Comparison of ENCODE assay signal across 2 cellular contexts in genomic region chr9:38424918-38425317, GRCh38.
TF ChIP-seq lines count a peak whose summit lies in the region.

No MANE protein-coding gene starts in this region.

TF ChIP-seq in SK-N-SH, 30 proteins besides CTCF, POLR2A, EP300 and RAD21 (continued from another document):
- no peak for TF ChIP-seq RCOR1 (IDR thresholded peaks at IDR 0.05; ENCODE audit: low read length)
- TF ChIP-seq CHD2 (IDR thresholded peaks at IDR 0.05; ENCODE audit: low read length, partially characterized antibody), result no peak
- no peak for TF ChIP-seq NRF1 (IDR thresholded peaks at IDR 0.05; ENCODE audit: low read depth, low read length)
- no peak for TF ChIP-seq TCF12 (IDR thresholded peaks at IDR 0.05)
- no peak for TF ChIP-seq FOXM1 (IDR thresholded peaks at IDR 0.05; ENCODE audit: low read depth)
- TF ChIP-seq MXI1 (IDR thresholded peaks at IDR 0.05; ENCODE audit: low read depth, low read length), result no peak
- TF ChIP-seq RFX5 (IDR thresholded peaks at IDR 0.05; ENCODE audit: low read length), result no peak
- no peak for TF ChIP-seq MEF2A (IDR thresholded peaks at IDR 0.05; ENCODE audit: borderline replicate concordance, low read depth)
- TF ChIP-seq, protein P1, sequence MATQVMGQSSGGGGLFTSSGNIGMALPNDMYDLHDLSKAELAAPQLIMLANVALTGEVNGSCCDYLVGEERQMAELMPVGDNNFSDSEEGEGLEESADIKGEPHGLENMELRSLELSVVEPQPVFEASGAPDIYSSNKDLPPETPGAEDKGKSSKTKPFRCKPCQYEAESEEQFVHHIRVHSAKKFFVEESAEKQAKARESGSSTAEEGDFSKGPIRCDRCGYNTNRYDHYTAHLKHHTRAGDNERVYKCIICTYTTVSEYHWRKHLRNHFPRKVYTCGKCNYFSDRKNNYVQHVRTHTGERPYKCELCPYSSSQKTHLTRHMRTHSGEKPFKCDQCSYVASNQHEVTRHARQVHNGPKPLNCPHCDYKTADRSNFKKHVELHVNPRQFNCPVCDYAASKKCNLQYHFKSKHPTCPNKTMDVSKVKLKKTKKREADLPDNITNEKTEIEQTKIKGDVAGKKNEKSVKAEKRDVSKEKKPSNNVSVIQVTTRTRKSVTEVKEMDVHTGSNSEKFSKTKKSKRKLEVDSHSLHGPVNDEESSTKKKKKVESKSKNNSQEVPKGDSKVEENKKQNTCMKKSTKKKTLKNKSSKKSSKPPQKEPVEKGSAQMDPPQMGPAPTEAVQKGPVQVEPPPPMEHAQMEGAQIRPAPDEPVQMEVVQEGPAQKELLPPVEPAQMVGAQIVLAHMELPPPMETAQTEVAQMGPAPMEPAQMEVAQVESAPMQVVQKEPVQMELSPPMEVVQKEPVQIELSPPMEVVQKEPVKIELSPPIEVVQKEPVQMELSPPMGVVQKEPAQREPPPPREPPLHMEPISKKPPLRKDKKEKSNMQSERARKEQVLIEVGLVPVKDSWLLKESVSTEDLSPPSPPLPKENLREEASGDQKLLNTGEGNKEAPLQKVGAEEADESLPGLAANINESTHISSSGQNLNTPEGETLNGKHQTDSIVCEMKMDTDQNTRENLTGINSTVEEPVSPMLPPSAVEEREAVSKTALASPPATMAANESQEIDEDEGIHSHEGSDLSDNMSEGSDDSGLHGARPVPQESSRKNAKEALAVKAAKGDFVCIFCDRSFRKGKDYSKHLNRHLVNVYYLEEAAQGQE (IDR thresholded peaks at IDR 0.05; ENCODE audit: low read depth, low read length), result no peak
- TF ChIP-seq ZBTB33 (IDR thresholded peaks at IDR 0.05; ENCODE audit: borderline replicate concordance, low read depth), result no peak
- no peak for TF ChIP-seq SIN3A (IDR thresholded peaks at IDR 0.05; ENCODE audit: borderline replicate concordance, low read depth, low read length)
- TF ChIP-seq FOSL2 (IDR thresholded peaks at IDR 0.05; ENCODE audit: borderline replicate concordance, low read depth), result no peak
- no peak for TF ChIP-seq GABPA (IDR thresholded peaks at IDR 0.05; ENCODE audit: low read depth)
- TF ChIP-seq ELF1 (IDR thresholded peaks at IDR 0.05), result no peak

TF ChIP-seq in SK-N-SH treated with all-trans-retinoic acid at 6 μM for 48 hours, 23 proteins besides CTCF, POLR2A, EP300 and RAD21 (continued from another document):
- no peak for TF ChIP-seq TSHZ2 (CRISPR knock-in tag; IDR thresholded peaks at IDR 0.05)
